ENCODE assay signal across 1 cellular context in genomic region chr3:184176377-184177330, GRCh38.
TF ChIP-seq lines count a peak whose summit lies in the region.

No MANE protein-coding gene starts in this region.

TF ChIP-seq in SK-N-SH treated with all-trans-retinoic acid at 6 μM for 48 hours, 23 proteins besides CTCF, POLR2A, EP300 and RAD21:
- peak; percentile 59; the same call in 1 of the 2 replicates for TF ChIP-seq PATZ1 (CRISPR knock-in tag; IDR thresholded peaks at IDR 0.05; ENCODE audit: borderline replicate concordance)
- TF ChIP-seq CREB5 (CRISPR knock-in tag; IDR thresholded peaks at IDR 0.05; ENCODE audit: low read depth) = no peak
TF ChIP-seq in SK-N-SH treated with all-trans-retinoic acid at 6 μM for 48 hours: peak in this region for 1.
